ENCODE assay signal across 27 cellular contexts in genomic region chr14:94291159-94291905, GRCh38. TPM values are rescaled to one million over a fixed set of nuclear protein-coding genes. Genes with fewer than 3 reads are reported as not detected.
DNase-seq lines count a peak whose midpoint lies in the region; ATAC-seq, FAIRE-seq and TF ChIP-seq lines count a peak whose summit lies in the region.
"Had no signal": no experiment of that assay in that cellular context is flagged by ENCODE, and none has a peak within 500 bp of the region (broad histone marks: within the 10 kb centered on the region; RNA-seq: fewer than 3 reads in every experiment).

No MANE protein-coding gene starts in this region.

- H3K4ac ChIP-seq in H1 (replicated peaks; ENCODE audit: insufficient read length, low read depth, low read length): no peak overlapping the region

- H2AFZ ChIP-seq in H1 (ENCODE audit: low read length) (no peak overlapping the region), HepG2 (ENCODE audit: low read length) (no peak overlapping the region)
- H2AFZ ChIP-seq: GM23248 had no signal

- CTCF ChIA-PET in H1 (lab: Charles Lee; ENCODE audit: partially characterized antibody) (interaction anchor here (1.2 to 1.6 kb wide), 3 partner anchors 16 to 299 kb away, joined by 3 to 7 read pairs (median 3); no protein-coding TSS in a partner anchor), HepG2 (lab: Yijun Ruan, JAX; ENCODE audit: low intra/inter-chr PET ratio, low total read pairs) (no interaction called here)

- no peak overlapping the region for H3K23ac ChIP-seq in H1 (ENCODE audit: insufficient read length)

- H3K27me3 ChIP-seq in H1 (replicated peaks in 1 of 4; ENCODE audit: control insufficient read depth in 3 of 4, extremely low read depth in 1 of 4, insufficient read depth in 3 of 4, low read length in 3 of 4) (no peaks in the 10 kb centered on the region; a peak in 1 of 7 replicates), HepG2 (ENCODE audit: control insufficient read depth in 1 of 2, insufficient read depth in 2 of 2, low read length in 2 of 2) (no peaks in the 10 kb centered on the region; a peak in 1 of 5 replicates)
- H3K27me3 ChIP-seq: BE2C; BLaER1 treated with 17β-estradiol and CSF1 and Interleukin-3, amounts not matched to agents 10 nM and 100 nM had no signal

- peaks cover 0 to 7% (median 2%) of the 10 kb centered on the region in 4 experiments; a peak in 3 of 7 replicates for H3K4me1 ChIP-seq in H1 (replicated peaks in 1 of 4; ENCODE audit: control insufficient read depth in 3 of 4, insufficient read depth in 4 of 4, low read length in 3 of 4)
- H3K4me1 ChIP-seq in HepG2 (ENCODE audit: insufficient read depth, low read length): peaks cover 92% of the 10 kb centered on the region
- H3K4me1 ChIP-seq: A549; BE2C; BLaER1 treated with 17β-estradiol and CSF1 and Interleukin-3, amounts not matched to agents 10 nM and 100 nM had no signal

- TF ChIP-seq POLR2A in H1 (IDR thresholded peaks at IDR 0.05; ENCODE audit: control extremely low read depth in 1 of 2, low read depth in 2 of 2, low read length in 2 of 2) (no peak), HepG2 (IDR thresholded peaks at IDR 0.05; ENCODE audit: insufficient read depth in 1 of 2, low read depth in 2 of 2, low read length in 2 of 2) (no peak)

- no peaks in the 10 kb centered on the region for H3K4me1 Mint-ChIP-seq in stimulated activated effector memory CD8-positive, alpha-beta T cell treated with anti-CD3 and anti-CD28 coated beads, Interleukin-12 subunit alpha, Interleukin-12 subunit beta, amount 100 ng/mL, for 72 hours
- H3K4me1 Mint-ChIP-seq: CD14-positive monocyte; CD8-positive, alpha-beta memory T cell had no signal

- H3K9me3 Mint-ChIP-seq in stimulated activated effector memory CD8-positive, alpha-beta T cell treated with anti-CD3 and anti-CD28 coated beads, Interleukin-12 subunit alpha, Interleukin-12 subunit beta, amount 100 ng/mL, for 72 hours: no peaks in the 10 kb centered on the region
- H3K9me3 Mint-ChIP-seq: CD4-positive, alpha-beta T cell; H9 had no signal

- no peak overlapping the region for H3K14ac ChIP-seq in H1 (ENCODE audit: insufficient read length)

- in situ Hi-C loops in G401 (cut with HindIII; ENCODE audit: low sequenced_read_pairs): no loop called here
- in situ Hi-C loops in HepG2 (cut with HindIII; ENCODE audit: extremely low pct_ligation_motif_present, low pct_unique_long_range_greater_than_20kb): no loop called here

- no TSS peak for BruUV-seq in HepG2 (replicated peaks; lab: Mats Ljungman, UMichigan)

- no peaks in the 10 kb centered on the region; a peak in 1 of 4 replicates for H3K9me3 ChIP-seq in H1 (ENCODE audit: insufficient read depth in 2 of 2, low read depth in 1 of 2, low read length in 1 of 2)
- no peaks in the 10 kb centered on the region for H3K9me3 ChIP-seq in HepG2 (ENCODE audit: low read length)
- H3K9me3 ChIP-seq: A549, BE2C had no signal

- H3K4me2 ChIP-seq in H1 (ENCODE audit: insufficient read depth in 1 of 2, low read depth in 2 of 2, low read length in 2 of 2): no peak overlapping the region
- H3K4me2 ChIP-seq in HepG2 (ENCODE audit: low read depth, low read length): peak overlapping the region; percentile 98
- H3K4me2 ChIP-seq: A549; BLaER1 treated with 17β-estradiol and CSF1 and Interleukin-3, amounts not matched to agents 10 nM and 100 nM had no signal

- H3K36me3 Mint-ChIP-seq in stimulated activated effector memory CD8-positive, alpha-beta T cell treated with anti-CD3 and anti-CD28 coated beads, Interleukin-12 subunit alpha, Interleukin-12 subunit beta, amount 100 ng/mL, for 72 hours: no peaks in the 10 kb centered on the region
- H3K36me3 Mint-ChIP-seq: CD14-positive monocyte; CD8-positive, alpha-beta memory T cell had no signal

- no peak overlapping the region for H3K9ac ChIP-seq in H1 (replicated peaks in 1 of 4; ENCODE audit: extremely low read depth in 1 of 4, low read depth in 3 of 4, low read length in 3 of 4)
- peak overlapping the region; percentile 90 for H3K9ac ChIP-seq in HepG2 (ENCODE audit: insufficient read depth, low read depth, low read length)
- H3K9ac ChIP-seq: BLaER1 treated with 17β-estradiol and CSF1 and Interleukin-3, amounts not matched to agents 10 nM and 100 nM; GM23248 had no signal

- WGBS in H1 (ENCODE audit: extremely low coverage in 1 of 2, insufficient coverage in 1 of 2, insufficient read length in 1 of 2, insufficient replicate concordance in 2 of 2, low coverage in 1 of 2, low lambda C conversion rate in 2 of 2, missing lambda C conversion rate in 1 of 2), 2 experiments: 90% methylated on average over 10 of the region's 13 CpGs; no CpG with 5 or more reads in 1 of the 2 experiments
- 88% methylated on average over 5 of the region's 13 CpGs for WGBS in HepG2 (ENCODE audit: low lambda C conversion rate)

- H3K4me3 ChIP-seq in H1 (ENCODE audit: extremely low read depth in 1 of 4, insufficient read depth in 2 of 4, low read depth in 3 of 4, low read length in 4 of 4) (no peak overlapping the region), HepG2 (replicated peaks in 1 of 3; ENCODE audit: insufficient read depth in 1 of 3, low read depth in 2 of 3, low read length in 3 of 3) (peak overlapping the region; percentile 48 to 84 (median 67); a peak in 5 of 6 replicates)
- H3K4me3 ChIP-seq: A549; BLaER1 treated with 17β-estradiol and CSF1 and Interleukin-3, amounts not matched to agents 10 nM and 100 nM; GM23248 had no signal

- H3K18ac ChIP-seq in H1 (ENCODE audit: extremely low read depth, low read length): no peak overlapping the region

- H3K36me3 ChIP-seq in H1 (ENCODE audit: control insufficient read depth in 2 of 4, insufficient read depth in 4 of 4, low read length in 3 of 4) (no peaks in the 10 kb centered on the region), HepG2 (replicated peaks in 1 of 2; ENCODE audit: control insufficient read depth in 1 of 2, insufficient read depth in 2 of 2, low read length in 2 of 2) (peaks cover 6 to 7% of the 10 kb centered on the region in 2 experiments; a peak in 4 of 5 replicates)
- H3K36me3 ChIP-seq: BE2C; BLaER1 treated with 17β-estradiol and CSF1 and Interleukin-3, amounts not matched to agents 10 nM and 100 nM had no signal

- no peak overlapping the region for H2BK5ac ChIP-seq in H1 (ENCODE audit: low read depth, low read length)

- TF ChIP-seq CTCF in H1 (IDR thresholded peaks at IDR 0.05; ENCODE audit: control extremely low read depth in 1 of 3, insufficient read depth in 1 of 3, low read depth in 1 of 3, low read length in 3 of 3): no peak
- no peak for TF ChIP-seq CTCF in HepG2 (CRISPR knock-in tag; IDR thresholded peaks at IDR 0.05)

- H4K8ac ChIP-seq in H1 (ENCODE audit: extremely low read depth, insufficient read depth, low read length): no peak overlapping the region

- H3K27ac Mint-ChIP-seq in stimulated activated effector memory CD8-positive, alpha-beta T cell treated with anti-CD3 and anti-CD28 coated beads, Interleukin-12 subunit alpha, Interleukin-12 subunit beta, amount 100 ng/mL, for 72 hours: no peak overlapping the region
- H3K27ac Mint-ChIP-seq: CD14-positive monocyte; CD4-positive, alpha-beta T cell had no signal

- H4K20me1 ChIP-seq in H1 (replicated peaks in 1 of 2; ENCODE audit: control insufficient read depth in 1 of 2, insufficient read depth in 2 of 2, low read length in 2 of 2): no peaks in the 10 kb centered on the region
- H4K20me1 ChIP-seq in HepG2 (ENCODE audit: insufficient read depth, low read length): no peaks in the 10 kb centered on the region
- H4K20me1 ChIP-seq: BLaER1 treated with 17β-estradiol and CSF1 and Interleukin-3, amounts not matched to agents 10 nM and 100 nM had no signal

- no peaks in the 10 kb centered on the region for H3K23me2 ChIP-seq in H1 (ENCODE audit: low read depth, low read length)

- DNase-seq in G401 (ENCODE audit: low spot score) (peak; percentile 3), H1 (ENCODE audit: low read depth in 1 of 2, low spot score in 2 of 2) (no peak), HepG2 (ENCODE audit: low spot score) (no peak), iPS-NIHi7 (ENCODE audit: extremely low spot score) (no peak), GM19240 (ENCODE audit: insufficient read length, low spot score) (no peak)
- DNase-seq in stimulated activated effector memory CD8-positive, alpha-beta T cell treated with anti-CD3 and anti-CD28 coated beads, Interleukin-12 subunit alpha, Interleukin-12 subunit beta, amount 100 ng/mL, for 72 hours (ENCODE audit: low spot score in 2 of 2): no peak
- DNase-seq: 8988T; ACHN; AML-193; BE2C; CD4-positive, alpha-beta T cell; CD8-positive, alpha-beta memory T cell; DMS 273 treated with DMSO at 0.1 percent for 48 hours; DMS79; EL; GF-D8; GM23248; H9 had no signal

- FAIRE-seq in H1 (lab: Jason Lieb, UNC) (no peak), HepG2 (lab: Jason Lieb, UNC) (no peak)
- FAIRE-seq: A549, D721Med, GM12891, GM18507 had no signal

- H2BK120ac ChIP-seq in H1 (replicated peaks; ENCODE audit: low read depth, low read length): no peak overlapping the region

- H3K79me2 ChIP-seq in H1 (ENCODE audit: control insufficient read depth in 1 of 2, insufficient read depth in 2 of 2, low read length in 2 of 2) (no peaks in the 10 kb centered on the region), HepG2 (ENCODE audit: insufficient read depth, low read length) (peaks cover 27% of the 10 kb centered on the region)

- H3K27ac ChIP-seq in H1 (ENCODE audit: low read depth, low read length) (no peak overlapping the region), HepG2 (ENCODE audit: extremely low read length, insufficient read depth, low read length) (peak overlapping the region; percentile 97)
- H3K27ac ChIP-seq: A549; BLaER1 treated with 17β-estradiol and CSF1 and Interleukin-3, amounts not matched to agents 10 nM and 100 nM; GM23248 had no signal

- H4K91ac ChIP-seq in H1 (replicated peaks; ENCODE audit: insufficient read length, low read length): no peak overlapping the region

- POLR2A ChIA-PET in H1 (lab: Charles Lee; ENCODE audit: partially characterized antibody) (no interaction called here), HepG2 (lab: Yijun Ruan, JAX) (interaction anchor here (1.3 to 4.9 kb wide), 10 partner anchors 11 to 210 kb away, joined by 3 to 122 read pairs (median 14); partner anchors contain the start of genes DDX24, IFI27L1, PPP4R4 and SERPINA6)

- no peaks in the 10 kb centered on the region for H3K79me1 ChIP-seq in H1 (ENCODE audit: low read depth, low read length)

- no peak overlapping the region for H2BK15ac ChIP-seq in H1 (ENCODE audit: low read length)

- TF ChIP-seq RAD21 in H1 (IDR thresholded peaks at IDR 0.05 in 1 of 2, conservative IDR thresholded peaks at IDR 0.05 in 1 of 2; ENCODE audit: low read depth in 2 of 2, low read length in 2 of 2) (no peak), HepG2 (CRISPR knock-in tag; IDR thresholded peaks at IDR 0.05) (no peak)

- no peak overlapping the region for H3K56ac ChIP-seq in H1 (replicated peaks; ENCODE audit: insufficient read length, low read depth, low read length)

- no peak overlapping the region for H2AK5ac ChIP-seq in H1 (ENCODE audit: low read depth, low read length)

- peak overlapping the region; percentile 17; the same call in 1 of the 2 replicates for H2BK12ac ChIP-seq in H1 (ENCODE audit: low read depth, low read length)

- intact Hi-C loops in HepG2 (cut with micrococcal nuclease; ENCODE audit: unreplicated experiment): loop anchor here (5.0 kb wide), 1 partner anchor 154 kb away; no protein-coding TSS in a partner anchor

- H2BK20ac ChIP-seq in H1 (ENCODE audit: low read length): no peak overlapping the region

- H3K4me3 Mint-ChIP-seq in stimulated activated effector memory CD8-positive, alpha-beta T cell treated with anti-CD3 and anti-CD28 coated beads, Interleukin-12 subunit alpha, Interleukin-12 subunit beta, amount 100 ng/mL, for 72 hours: no peak overlapping the region
- H3K4me3 Mint-ChIP-seq: CD14-positive monocyte; CD4-positive, alpha-beta T cell; CD8-positive, alpha-beta memory T cell; H9 had no signal

- no peak for TF ChIP-seq EP300 in H1 (IDR thresholded peaks at IDR 0.05; ENCODE audit: borderline replicate concordance in 1 of 2, low read depth in 2 of 2, low read length in 2 of 2)
- TF ChIP-seq EP300 in HepG2 (IDR thresholded peaks at IDR 0.05; ENCODE audit: low read depth in 2 of 2, low read length in 2 of 2): no peak
- no peak for TF ChIP-seq EP300 in HepG2 (CRISPR knock-in tag; IDR thresholded peaks at IDR 0.05; ENCODE audit: borderline replicate concordance)

- H4K5ac ChIP-seq in H1 (ENCODE audit: insufficient read length, low read depth, low read length): no peak overlapping the region

- ATAC-seq in HepG2: no peak
- peak; percentile 14 for ATAC-seq in stimulated activated effector memory CD8-positive, alpha-beta T cell treated with anti-CD3 and anti-CD28 coated beads, Interleukin-12 subunit alpha, Interleukin-12 subunit beta, amount 100 ng/mL, for 72 hours
- no peak for ATAC-seq in GM18520 (IDR thresholded peaks at IDR 0.05; ENCODE audit: unreplicated experiment)
- ATAC-seq: A549, HCT116 had no signal

RNA-seq across cellular contexts. Expression of gene SERPINA10, which starts 1.7 kb away (rescaled TPM):
- total RNA-seq in G401 (2014; rRNA removed; shearing (Covaris generic)): not detected in 2 replicates
- not detected in 2 replicates for total RNA-seq in H1 (2021; fragmentation: NEBNext Ultra II Directional; extraction: Animal tissue kit (Norgen Biotek cat#: 25700))
- polyA plus RNA-seq in H1 (2011; rRNA removed) (not detected in 2 replicates), HepG2 (2011; rRNA removed) (17.3 and 20.2 TPM in 2 replicates)
- polyA plus RNA-seq in H1 (2011; cell fraction: cytosol; rRNA removed): not detected
- not detected for polyA plus RNA-seq in H1 (2011; cell fraction: nucleus; rRNA removed)
- 0.15 to 0.47 TPM (median 0.27 TPM) in 4 replicates for polyA plus RNA-seq in H1 (2012, experiment 1 of 2)
- not detected for polyA plus RNA-seq in H1 (2012, experiment 2 of 2)
- polyA plus RNA-seq in H1 (2013, experiment 1 of 2): not detected
- not detected for polyA plus RNA-seq in H1 (2013, experiment 2 of 2)
- polyA minus RNA-seq in H1 (2011; rRNA and poly(A)+ RNA removed): not detected in 2 replicates
- not detected for polyA minus RNA-seq in H1 (2011; cell fraction: cytosol; rRNA and poly(A)+ RNA removed)
- polyA minus RNA-seq in H1 (2011; cell fraction: nucleus; rRNA and poly(A)+ RNA removed): not detected
- total RNA-seq in HepG2 (2016; rRNA removed; fragmentation: Illumina TruSeq; extraction: Trizol): 12.1 and 20.1 TPM in 2 replicates
- 2.9 and 3.2 TPM in 2 replicates for total RNA-seq in HepG2 (2016; cell fraction: cytosol; rRNA removed; fragmentation: Illumina TruSeq; extraction: Trizol; ENCODE audit: low read depth)
- 12.4 and 19.4 TPM in 2 replicates for total RNA-seq in HepG2 (2016; cell fraction: insoluble cytoplasmic fraction; rRNA removed; fragmentation: Illumina TruSeq; extraction: Trizol)
- total RNA-seq in HepG2 (2016; cell fraction: membrane; rRNA removed; fragmentation: Illumina TruSeq; extraction: Trizol): 7.0 and 7.6 TPM in 2 replicates
- 15.9 and 21.0 TPM in 2 replicates for total RNA-seq in HepG2 (2016; cell fraction: nucleus; rRNA removed; fragmentation: Illumina TruSeq; extraction: Trizol)
- 11.5 and 15.3 TPM in 2 replicates for polyA plus RNA-seq in HepG2 (2011; cell fraction: cytosol; rRNA removed)
- 5.4 and 6.4 TPM in 2 replicates for polyA plus RNA-seq in HepG2 (2011; cell fraction: nucleus; rRNA removed)
- 14.6 and 20.7 TPM in 2 replicates for polyA plus RNA-seq in HepG2 (2012)
- 1.4 and 1.5 TPM in 2 replicates for polyA plus RNA-seq in HepG2 (2016; cell fraction: cytosol; fragmentation: Illumina TruSeq; extraction: Trizol; ENCODE audit: low read depth)
- polyA plus RNA-seq in HepG2 (2016; cell fraction: insoluble cytoplasmic fraction; fragmentation: Illumina TruSeq; extraction: Trizol; ENCODE audit: low read depth): 9.7 and 11.2 TPM in 2 replicates
- 3.7 and 4.1 TPM in 2 replicates for polyA plus RNA-seq in HepG2 (2016; cell fraction: membrane; fragmentation: Illumina TruSeq; extraction: Trizol; ENCODE audit: low read depth)
- polyA plus RNA-seq in HepG2 (2016; cell fraction: nucleus; fragmentation: Illumina TruSeq; extraction: Trizol; ENCODE audit: insufficient read depth, low read depth): 22.0 and 24.2 TPM in 2 replicates
- polyA minus RNA-seq in HepG2 (2011; rRNA and poly(A)+ RNA removed; ENCODE audit: low replicate concordance): 26.7 TPM in 1 of 2 replicates, not detected in the other
- 15.7 and 16.5 TPM in 2 replicates for polyA minus RNA-seq in HepG2 (2011; cell fraction: cytosol; rRNA and poly(A)+ RNA removed)
- polyA minus RNA-seq in HepG2 (2011; cell fraction: nucleus; rRNA and poly(A)+ RNA removed): 13.5 and 16.3 TPM in 2 replicates
- total RNA-seq: CD4-positive, alpha-beta T cell; CD8-positive, alpha-beta memory T cell; GM23248; H4; H9 had no signal
- polyA plus RNA-seq: CD14-positive monocyte; CD8-positive, alpha-beta memory T cell; GM23248 had no signal

RNA-seq across cellular contexts. Expression of gene SERPINA6, which starts 31.8 kb away (rescaled TPM):
- not detected in 2 replicates for total RNA-seq in G401 (2014; rRNA removed; shearing (Covaris generic))
- total RNA-seq in H1 (2021; fragmentation: NEBNext Ultra II Directional; extraction: Animal tissue kit (Norgen Biotek cat#: 25700)): not detected in 2 replicates
- polyA plus RNA-seq in H1 (2011; rRNA removed): not detected in 2 replicates
- polyA plus RNA-seq in H1 (2011; cell fraction: cytosol; rRNA removed): not detected
- not detected for polyA plus RNA-seq in H1 (2011; cell fraction: nucleus; rRNA removed)
- polyA plus RNA-seq in H1 (2012, experiment 1 of 2): not detected in 4 replicates
- polyA plus RNA-seq in H1 (2012, experiment 2 of 2): not detected
- polyA plus RNA-seq in H1 (2013, experiment 1 of 2): not detected
- polyA plus RNA-seq in H1 (2013, experiment 2 of 2): not detected
- not detected in 2 replicates for polyA minus RNA-seq in H1 (2011; rRNA and poly(A)+ RNA removed)
- polyA minus RNA-seq in H1 (2011; cell fraction: cytosol; rRNA and poly(A)+ RNA removed): not detected
- polyA minus RNA-seq in H1 (2011; cell fraction: nucleus; rRNA and poly(A)+ RNA removed): not detected
- 144 and 260 TPM in 2 replicates for total RNA-seq in HepG2 (2016; rRNA removed; fragmentation: Illumina TruSeq; extraction: Trizol)
- total RNA-seq in HepG2 (2016; cell fraction: cytosol; rRNA removed; fragmentation: Illumina TruSeq; extraction: Trizol; ENCODE audit: low read depth): 46.5 and 59.8 TPM in 2 replicates
- 147 and 255 TPM in 2 replicates for total RNA-seq in HepG2 (2016; cell fraction: insoluble cytoplasmic fraction; rRNA removed; fragmentation: Illumina TruSeq; extraction: Trizol)
- total RNA-seq in HepG2 (2016; cell fraction: membrane; rRNA removed; fragmentation: Illumina TruSeq; extraction: Trizol): 72.4 and 91.0 TPM in 2 replicates
- total RNA-seq in HepG2 (2016; cell fraction: nucleus; rRNA removed; fragmentation: Illumina TruSeq; extraction: Trizol): 209 and 232 TPM in 2 replicates
- 333 and 391 TPM in 2 replicates for polyA plus RNA-seq in HepG2 (2011; rRNA removed)
- 334 and 367 TPM in 2 replicates for polyA plus RNA-seq in HepG2 (2011; cell fraction: cytosol; rRNA removed)
- 148 and 149 TPM in 2 replicates for polyA plus RNA-seq in HepG2 (2011; cell fraction: nucleus; rRNA removed)
- polyA plus RNA-seq in HepG2 (2012): 165 and 183 TPM in 2 replicates
- polyA plus RNA-seq in HepG2 (2016; cell fraction: cytosol; fragmentation: Illumina TruSeq; extraction: Trizol; ENCODE audit: low read depth): 50.8 and 68.1 TPM in 2 replicates
- polyA plus RNA-seq in HepG2 (2016; cell fraction: insoluble cytoplasmic fraction; fragmentation: Illumina TruSeq; extraction: Trizol; ENCODE audit: low read depth): 148 and 161 TPM in 2 replicates
- polyA plus RNA-seq in HepG2 (2016; cell fraction: membrane; fragmentation: Illumina TruSeq; extraction: Trizol; ENCODE audit: low read depth): 59.5 and 79.3 TPM in 2 replicates
- polyA plus RNA-seq in HepG2 (2016; cell fraction: nucleus; fragmentation: Illumina TruSeq; extraction: Trizol; ENCODE audit: insufficient read depth, low read depth): 298 and 309 TPM in 2 replicates
- 295 TPM in 1 of 2 replicates, not detected in the other for polyA minus RNA-seq in HepG2 (2011; rRNA and poly(A)+ RNA removed; ENCODE audit: low replicate concordance)
- polyA minus RNA-seq in HepG2 (2011; cell fraction: cytosol; rRNA and poly(A)+ RNA removed): 62.1 and 78.1 TPM in 2 replicates
- polyA minus RNA-seq in HepG2 (2011; cell fraction: nucleus; rRNA and poly(A)+ RNA removed): 54.3 and 66.5 TPM in 2 replicates
- total RNA-seq: CD4-positive, alpha-beta T cell; CD8-positive, alpha-beta memory T cell; GM23248; H9 had no signal
- polyA plus RNA-seq: CD14-positive monocyte; CD8-positive, alpha-beta memory T cell; GM23248 had no signal

Comparison
In these comparisons a context has a peak if more than half of its experiments do, and no peak if none do; other contexts are left out.
1. H3K4me3 ChIP-seq: peak in HepG2 (3 of 3); none in H1 (0 of 4).
2. RNA of gene SERPINA6, which starts 31.8 kb away (total RNA-seq): 46.5 to 260 TPM in HepG2; not detected in G401 and not detected in H1; every median in the first group is over 10 times any median in the second.